Comparison of ENCODE assay signal across 15 cellular contexts in genomic region chr21:46001821-46002681, GRCh38. TPM values are rescaled to one million over a fixed set of nuclear protein-coding genes. Genes with fewer than 3 reads are reported as not detected.
DNase-seq lines count a peak whose midpoint lies in the region; ATAC-seq and TF ChIP-seq lines count a peak whose summit lies in the region.
"Had no signal": no experiment of that assay in that cellular context is flagged by ENCODE, and none has a peak within 500 bp of the region (broad histone marks: within the 10 kb centered on the region; RNA-seq: fewer than 3 reads in every experiment).

No MANE protein-coding gene starts in this region.

- no peak for ATAC-seq in activated T-cell treated with anti-CD3 and anti-CD28 coated beads, Interleukin-2, amount 50 U/mL, for 4 hours
- no peak for ATAC-seq in central memory CD8-positive, alpha-beta T cell (replicated peaks; ENCODE audit: extremely low read depth, poor library complexity, severe bottlenecking)
- ATAC-seq in lower lobe of right lung (no peak), HG03565 (IDR thresholded peaks at IDR 0.05; ENCODE audit: unreplicated experiment) (no peak)
- no peak for ATAC-seq in stimulated activated naive CD8-positive, alpha-beta T cell treated with anti-CD3 and anti-CD28 coated beads, Interleukin-15, Interleukin-2, amounts not matched to agents 100 U/mL and 50 U/mL, for 24 hours
- ATAC-seq: activated CD4-positive, CD25-positive, alpha-beta regulatory T cell treated with anti-CD3 and anti-CD28 coated beads, Interleukin-2, amount 50 U/mL, for 24 hours had no signal

- TF ChIP-seq CTCF in lower lobe of right lung (IDR thresholded peaks at IDR 0.05), result no peak

- H3K4me1 ChIP-seq in lower lobe of right lung, result no peaks in the 10 kb centered on the region

- peaks cover 36% of the 10 kb centered on the region for H3K36me3 ChIP-seq in lower lobe of right lung

- no peaks in the 10 kb centered on the region for H3K36me3 Mint-ChIP-seq in activated T-cell treated with anti-CD3 and anti-CD28 coated beads, Interleukin-2, amount 50 U/mL, for 24 hours (ENCODE audit: low read depth)
- no peaks in the 10 kb centered on the region for H3K36me3 Mint-ChIP-seq in activated T-cell treated with anti-CD3 and anti-CD28 coated beads, Interleukin-2, amount 50 U/mL, for 4 hours (ENCODE audit: insufficient read depth)
- H3K36me3 Mint-ChIP-seq in central memory CD8-positive, alpha-beta T cell (ENCODE audit: insufficient read depth), result peaks cover 2% of the 10 kb centered on the region

- intact Hi-C loops in lower lobe of right lung (cut with DNase I), result no loop called here

- H3K27me3 ChIP-seq in lower lobe of right lung (ENCODE audit: low read depth), result no peaks in the 10 kb centered on the region

- H3K27ac Mint-ChIP-seq in activated T-cell treated with anti-CD3 and anti-CD28 coated beads, Interleukin-2, amount 50 U/mL, for 24 hours, result no peak overlapping the region
- no peak overlapping the region for H3K27ac Mint-ChIP-seq in central memory CD8-positive, alpha-beta T cell (ENCODE audit: low read depth)
- H3K27ac Mint-ChIP-seq: stimulated activated naive CD8-positive, alpha-beta T cell treated with anti-CD3 and anti-CD28 coated beads, Interleukin-15, Interleukin-2, amounts not matched to agents 100 ng/mL and 50 ng/mL, for 24 hours had no signal

- no peaks in the 10 kb centered on the region for H3K9me3 ChIP-seq in lower lobe of right lung

- H3K4me1 Mint-ChIP-seq in activated T-cell treated with anti-CD3 and anti-CD28 coated beads, Interleukin-2, amount 50 U/mL, for 24 hours (ENCODE audit: low read depth), result no peaks in the 10 kb centered on the region
- H3K4me1 Mint-ChIP-seq in activated T-cell treated with anti-CD3 and anti-CD28 coated beads, Interleukin-2, amount 50 U/mL, for 4 hours (ENCODE audit: low read depth), result no peaks in the 10 kb centered on the region
- no peaks in the 10 kb centered on the region for H3K4me1 Mint-ChIP-seq in central memory CD8-positive, alpha-beta T cell

- no peaks in the 10 kb centered on the region for H3K27me3 Mint-ChIP-seq in activated T-cell treated with anti-CD3 and anti-CD28 coated beads, Interleukin-2, amount 50 U/mL, for 24 hours
- H3K27me3 Mint-ChIP-seq in activated T-cell treated with anti-CD3 and anti-CD28 coated beads, Interleukin-2, amount 50 U/mL, for 4 hours (ENCODE audit: low read depth), result no peaks in the 10 kb centered on the region
- H3K27me3 Mint-ChIP-seq in central memory CD8-positive, alpha-beta T cell, result no peaks in the 10 kb centered on the region
- H3K27me3 Mint-ChIP-seq: stimulated activated naive CD8-positive, alpha-beta T cell treated with anti-CD3 and anti-CD28 coated beads, Interleukin-15, Interleukin-2, amounts not matched to agents 100 ng/mL and 50 ng/mL, for 24 hours had no signal

- no peak overlapping the region for H3K4me3 Mint-ChIP-seq in activated T-cell treated with anti-CD3 and anti-CD28 coated beads, Interleukin-2, amount 50 U/mL, for 24 hours
- no peak overlapping the region for H3K4me3 Mint-ChIP-seq in activated T-cell treated with anti-CD3 and anti-CD28 coated beads, Interleukin-2, amount 50 U/mL, for 4 hours
- no peak overlapping the region for H3K4me3 Mint-ChIP-seq in central memory CD8-positive, alpha-beta T cell
- H3K4me3 Mint-ChIP-seq: stimulated activated naive CD8-positive, alpha-beta T cell treated with anti-CD3 and anti-CD28 coated beads, Interleukin-15, Interleukin-2, amounts not matched to agents 100 ng/mL and 50 ng/mL, for 24 hours had no signal

- peak; percentile 20 for DNase-seq in activated T-cell treated with anti-CD3 and anti-CD28 coated beads, Interleukin-2, amount 50 U/mL, for 24 hours
- DNase-seq in activated T-cell treated with anti-CD3 and anti-CD28 coated beads, Interleukin-2, amount 50 U/mL, for 4 hours, result no peak
- peak; percentile 4 to 7 for DNase-seq in central memory CD8-positive, alpha-beta T cell (ENCODE audit: low spot score in 2 of 2)
- DNase-seq in lower lobe of right lung, result peak; percentile 45
- DNase-seq in stimulated activated naive CD8-positive, alpha-beta T cell treated with anti-CD3 and anti-CD28 coated beads, Interleukin-15, Interleukin-2, amounts not matched to agents 100 U/mL and 50 U/mL, for 24 hours, result peak; percentile 2
- no peak for DNase-seq in AG08395 (ENCODE audit: low spot score)
- DNase-seq in RPMI8226, result no peak
- DNase-seq: effector CD4-positive, alpha-beta T cell; GDM1; NCI-H1694; NCI-H446 treated with DMSO at 0.1 percent for 48 hours; PC-3 had no signal

- no peak overlapping the region for H3K27ac ChIP-seq in lower lobe of right lung

- H3K9me3 Mint-ChIP-seq in activated T-cell treated with anti-CD3 and anti-CD28 coated beads, Interleukin-2, amount 50 U/mL, for 24 hours, result no peaks in the 10 kb centered on the region
- no peaks in the 10 kb centered on the region for H3K9me3 Mint-ChIP-seq in activated T-cell treated with anti-CD3 and anti-CD28 coated beads, Interleukin-2, amount 50 U/mL, for 4 hours
- H3K9me3 Mint-ChIP-seq in central memory CD8-positive, alpha-beta T cell, result peaks cover 8% of the 10 kb centered on the region
- H3K9me3 Mint-ChIP-seq: stimulated activated naive CD8-positive, alpha-beta T cell treated with anti-CD3 and anti-CD28 coated beads, Interleukin-15, Interleukin-2, amounts not matched to agents 100 ng/mL and 50 ng/mL, for 24 hours had no signal

- H3K4me3 ChIP-seq in lower lobe of right lung, result no peak overlapping the region

RNA-seq across cellular contexts. Expression of gene COL6A1, which starts 20.5 kb away (rescaled TPM):
- 1 to 10 TPM; 2.8 to 3.6 (median 3.0) TPM for total RNA-seq in activated T-cell treated with anti-CD3 and anti-CD28 coated beads, Interleukin-2, amount 50 U/mL, for 4 hours
- total RNA-seq in lower lobe of right lung, result 148 TPM

Comparison
In these comparisons a context has a peak if more than half of its experiments do, and no peak if none do; other contexts are left out.
1. DNase-seq: peak in activated T-cell treated with anti-CD3 and anti-CD28 coated beads, Interleukin-2, amount 50 U/mL, for 24 hours (single experiment), central memory CD8-positive, alpha-beta T cell (2 of 2), lower lobe of right lung (single experiment) and stimulated activated naive CD8-positive, alpha-beta T cell treated with anti-CD3 and anti-CD28 coated beads, Interleukin-15, Interleukin-2, amounts not matched to agents 100 U/mL and 50 U/mL, for 24 hours (single experiment); none in activated T-cell treated with anti-CD3 and anti-CD28 coated beads, Interleukin-2, amount 50 U/mL, for 4 hours (single experiment), AG08395 (single experiment) and RPMI8226 (single experiment).
2. RNA of gene COL6A1, which starts 20.5 kb away (total RNA-seq): 148 TPM in lower lobe of right lung (single experiment); 2.8 to 3.6 TPM in activated T-cell treated with anti-CD3 and anti-CD28 coated beads, Interleukin-2, amount 50 U/mL, for 4 hours; every median in the first group is over 10 times any median in the second.